In genomic region chr9:136502940-136503550, GRCh38 we compare ENCODE assay signal across 1 cellular context.
TF ChIP-seq lines count a peak whose summit lies in the region.

No MANE protein-coding gene starts in this region.

TF ChIP-seq in HCT116, 20 proteins besides CTCF, POLR2A, EP300 and RAD21:
- TF ChIP-seq CBX3 (IDR thresholded peaks at IDR 0.05; ENCODE audit: low read depth) (no peak), EZH2phosphoT487 (IDR thresholded peaks at IDR 0.05; ENCODE audit: borderline replicate concordance) (no peak), ELF1 (IDR thresholded peaks at IDR 0.05; ENCODE audit: borderline replicate concordance, low read depth) (no peak), EGR1 (IDR thresholded peaks at IDR 0.05; ENCODE audit: low read depth) (no peak), CEBPB (IDR thresholded peaks at IDR 0.05; ENCODE audit: low read depth) (no peak), ZNF274 (IDR thresholded peaks at IDR 0.05; ENCODE audit: low read depth, low read length) (no peak), ZBTB33 (IDR thresholded peaks at IDR 0.05; ENCODE audit: extremely low read depth, insufficient replicate concordance, low read length) (no peak), SP1 (IDR thresholded peaks at IDR 0.05; ENCODE audit: low read depth) (no peak), TCF7L2 (IDR thresholded peaks at IDR 0.05; ENCODE audit: borderline replicate concordance, extremely low read depth, insufficient read depth, insufficient read length) (no peak), REST (IDR thresholded peaks at IDR 0.05; ENCODE audit: low read depth) (no peak), SIN3A (IDR thresholded peaks at IDR 0.05; ENCODE audit: low read depth) (no peak), MAX (IDR thresholded peaks at IDR 0.05) (no peak), POLR2AphosphoS5 (IDR thresholded peaks at IDR 0.05; ENCODE audit: low read depth, low read length) (no peak)
